In genomic region chr14:67900188-67900587, GRCh38 we compare ENCODE assay signal across 18 cellular contexts.
A peak's percentile ranks its signal among the peaks of the same experiment; 100 is the strongest.
DNase-seq lines count a peak whose midpoint lies in the region; ATAC-seq, FAIRE-seq and TF ChIP-seq lines count a peak whose summit lies in the region.
"Had no signal": no experiment of that assay in that cellular context is flagged by ENCODE, and none has a peak within 500 bp of the region (broad histone marks: within the 10 kb centered on the region; RNA-seq: fewer than 3 reads in every experiment).

No MANE protein-coding gene starts in this region.

- H3K9me3 Mint-ChIP-seq in activated CD4-positive, alpha-beta memory T cell treated with anti-CD3 and anti-CD28 coated beads for 36 hours: peaks cover 9% of the 10 kb centered on the region
- peaks cover 0 to 8% (median 6%) of the 10 kb centered on the region in 3 donors for H3K9me3 Mint-ChIP-seq in T-cell
- H3K9me3 Mint-ChIP-seq: HFFc6 had no signal

- ATAC-seq in HepG2 (no peak), right lobe of liver (no peak), T-cell (replicated peaks in 1 of 4) (no peak)
- ATAC-seq: CD8-positive, alpha-beta T cell had no signal

- no peak overlapping the region for H3K27ac Mint-ChIP-seq in activated CD4-positive, alpha-beta memory T cell treated with anti-CD3 and anti-CD28 coated beads for 36 hours
- H3K27ac Mint-ChIP-seq in T-cell: no peak overlapping the region
- H3K27ac Mint-ChIP-seq: CD14-positive monocyte, HFFc6 had no signal

- H3K4me3 ChIP-seq in HepG2 (replicated peaks in 1 of 3; ENCODE audit: insufficient read depth in 1 of 3, low read depth in 2 of 3, low read length in 3 of 3) (no peak overlapping the region), right lobe of liver (no peak overlapping the region), adipocyte (ENCODE audit: low read length) (no peak overlapping the region), uterus (no peak overlapping the region)

- H4K20me1 ChIP-seq in HepG2 (ENCODE audit: insufficient read depth, low read length): no peaks in the 10 kb centered on the region

- no peak overlapping the region for H3K4me3 Mint-ChIP-seq in activated CD4-positive, alpha-beta memory T cell treated with anti-CD3 and anti-CD28 coated beads for 36 hours
- H3K4me3 Mint-ChIP-seq in T-cell: no peak overlapping the region
- H3K4me3 Mint-ChIP-seq: CD14-positive monocyte; CD8-positive, alpha-beta T cell; HFFc6 had no signal

- TF ChIP-seq CTCF in HepG2 (CRISPR knock-in tag; IDR thresholded peaks at IDR 0.05) (no peak), right lobe of liver (IDR thresholded peaks at IDR 0.05) (no peak), uterus (IDR thresholded peaks at IDR 0.05) (no peak)

- no peak for TF ChIP-seq EP300 in HepG2 (IDR thresholded peaks at IDR 0.05; ENCODE audit: low read depth in 2 of 2, low read length in 2 of 2)
- TF ChIP-seq EP300 in HepG2 (CRISPR knock-in tag; IDR thresholded peaks at IDR 0.05; ENCODE audit: borderline replicate concordance): no peak

- CTCF ChIA-PET in HepG2 (lab: Yijun Ruan, JAX; ENCODE audit: low intra/inter-chr PET ratio, low total read pairs): no interaction called here
- CTCF ChIA-PET in activated CD4-positive, alpha-beta memory T cell treated with anti-CD3 and anti-CD28 coated beads for 36 hours (lab: Charles Lee): no interaction called here
- CTCF ChIA-PET in T-cell (lab: Charles Lee): no interaction called here

- H3K27me3 ChIP-seq in HepG2 (ENCODE audit: control insufficient read depth in 1 of 2, insufficient read depth in 2 of 2, low read length in 2 of 2) (no peaks in the 10 kb centered on the region), right lobe of liver (no peaks in the 10 kb centered on the region), adipocyte (replicated peaks; ENCODE audit: control insufficient read depth, insufficient read depth, low read length) (no peaks in the 10 kb centered on the region), uterus (no peaks in the 10 kb centered on the region)
- H3K27me3 ChIP-seq: BE2C had no signal

- H3K4me1 ChIP-seq in HepG2 (ENCODE audit: insufficient read depth, low read length) (no peaks in the 10 kb centered on the region), right lobe of liver (no peaks in the 10 kb centered on the region), adipocyte (ENCODE audit: control insufficient read depth, insufficient read depth, low read length) (peaks cover 12% of the 10 kb centered on the region), uterus (no peaks in the 10 kb centered on the region)
- H3K4me1 ChIP-seq: BE2C, Caco-2 had no signal

- no peak overlapping the region for H3K4me2 ChIP-seq in HepG2 (ENCODE audit: low read depth, low read length)

- DNase-seq in HepG2 (ENCODE audit: low spot score): no peak
- DNase-seq in right lobe of liver: no peak
- DNase-seq in adipocyte (ENCODE audit: low read depth): peak; percentile 19
- peak; percentile 32 for DNase-seq in left kidney (ENCODE audit: low read depth, low spot score)
- no peak for DNase-seq in uterus
- no peak for DNase-seq in stimulated activated CD4-positive, alpha-beta T cell treated with anti-CD3 and anti-CD28 coated beads, Interleukin-15, amount 100 ng/mL, for 24 hours
- no peak for DNase-seq in activated CD4-positive, alpha-beta memory T cell treated with anti-CD3 and anti-CD28 coated beads for 36 hours
- DNase-seq in T-cell: no peak
- DNase-seq: 8988T; BE2C; Caco-2; CD8-positive, alpha-beta T cell; HCEC 1CT; HFFc6; IMR-90 had no signal

- H2AFZ ChIP-seq in HepG2 (ENCODE audit: low read length): no peak overlapping the region

- no peak overlapping the region for H3K9ac ChIP-seq in HepG2 (ENCODE audit: insufficient read depth, low read depth, low read length)
- peak overlapping the region; percentile 22 for H3K9ac ChIP-seq in adipocyte (ENCODE audit: low read length)

- H3K79me2 ChIP-seq in HepG2 (ENCODE audit: insufficient read depth, low read length): no peaks in the 10 kb centered on the region

- WGBS in HepG2 (ENCODE audit: low lambda C conversion rate): 93% methylated on average over 1 of the region's 1 CpG
- 79% methylated on average over 1 of the region's 1 CpG for WGBS in right lobe of liver (ENCODE audit: insufficient coverage, low coverage, low lambda C conversion rate, missing lambda C conversion rate)

- H3K9me3 ChIP-seq in HepG2 (ENCODE audit: low read length): peaks cover 7% of the 10 kb centered on the region; the same call in 1 of the 2 replicates
- peaks cover 0 to 11% (median 0%) of the 10 kb centered on the region in 4 donors for H3K9me3 ChIP-seq in right lobe of liver
- peaks cover 4% of the 10 kb centered on the region for H3K9me3 ChIP-seq in adipocyte (ENCODE audit: control insufficient read depth, low read length)
- H3K9me3 ChIP-seq in uterus: no peaks in the 10 kb centered on the region
- H3K9me3 ChIP-seq: BE2C had no signal

- no peak for TF ChIP-seq POLR2A in HepG2 (IDR thresholded peaks at IDR 0.05; ENCODE audit: insufficient read depth in 1 of 2, low read depth in 2 of 2, low read length in 2 of 2)
- TF ChIP-seq POLR2A in right lobe of liver (IDR thresholded peaks at IDR 0.05): no peak
- TF ChIP-seq POLR2A in uterus (IDR thresholded peaks at IDR 0.05): no peak

- H3K4me1 Mint-ChIP-seq in activated CD4-positive, alpha-beta memory T cell treated with anti-CD3 and anti-CD28 coated beads for 36 hours (ENCODE audit: low read depth): peaks cover 6% of the 10 kb centered on the region
- H3K4me1 Mint-ChIP-seq in T-cell: peaks cover 6 to 8% (median 6%) of the 10 kb centered on the region in 3 donors
- H3K4me1 Mint-ChIP-seq: CD14-positive monocyte had no signal

- peaks cover 9% of the 10 kb centered on the region for H3K36me3 Mint-ChIP-seq in activated CD4-positive, alpha-beta memory T cell treated with anti-CD3 and anti-CD28 coated beads for 36 hours
- H3K36me3 Mint-ChIP-seq in T-cell: peaks cover 21% of the 10 kb centered on the region

- H3K36me3 ChIP-seq in HepG2 (replicated peaks in 1 of 2; ENCODE audit: control insufficient read depth in 1 of 2, insufficient read depth in 2 of 2, low read length in 2 of 2) (no peaks in the 10 kb centered on the region), right lobe of liver (no peaks in the 10 kb centered on the region), adipocyte (ENCODE audit: control insufficient read depth, insufficient read depth, low read length, severe bottlenecking) (no peaks in the 10 kb centered on the region), uterus (no peaks in the 10 kb centered on the region)
- H3K36me3 ChIP-seq: BE2C had no signal

- BruUV-seq in HepG2 (replicated peaks; lab: Mats Ljungman, UMichigan): no TSS peak

- no peaks in the 10 kb centered on the region for H3K27me3 Mint-ChIP-seq in activated CD4-positive, alpha-beta memory T cell treated with anti-CD3 and anti-CD28 coated beads for 36 hours
- no peaks in the 10 kb centered on the region for H3K27me3 Mint-ChIP-seq in T-cell

- in situ Hi-C loops in HepG2 (cut with HindIII; ENCODE audit: extremely low pct_ligation_motif_present, low pct_unique_long_range_greater_than_20kb): no loop called here

- FAIRE-seq in HepG2 (lab: Jason Lieb, UNC): peak; percentile 40
- FAIRE-seq: GM18507 had no signal

- H3K27ac ChIP-seq in HepG2 (ENCODE audit: extremely low read length, insufficient read depth, low read length): no peak overlapping the region
- no peak overlapping the region for H3K27ac ChIP-seq in right lobe of liver
- H3K27ac ChIP-seq in uterus: peak overlapping the region; percentile 49 to 50
- H3K27ac ChIP-seq: HL-60 had no signal

- no peak for TF ChIP-seq RAD21 in HepG2 (CRISPR knock-in tag; IDR thresholded peaks at IDR 0.05)

- POLR2A ChIA-PET in HepG2 (lab: Yijun Ruan, JAX) (no interaction called here), T-cell (lab: Charles Lee) (interaction anchor here in 1 of 2 donors (0.6 kb wide), 1 partner anchor 101 kb away, joined by 4 read pairs; no protein-coding TSS in a partner anchor)
- POLR2A ChIA-PET in activated CD4-positive, alpha-beta memory T cell treated with anti-CD3 and anti-CD28 coated beads for 36 hours (lab: Charles Lee): no interaction called here

- intact Hi-C loops in HepG2 (cut with micrococcal nuclease; ENCODE audit: unreplicated experiment): no loop called here
- intact Hi-C loops in right lobe of liver (cut with DNase I): no loop called here
- intact Hi-C loops in uterus (cut with DNase I; ENCODE audit: low total_unique reads): no loop called here
- intact Hi-C loops in activated CD4-positive, alpha-beta memory T cell treated with anti-CD3 and anti-CD28 coated beads for 36 hours (cut with micrococcal nuclease): no loop called here

TF ChIP-seq in HepG2, 621 proteins besides CTCF, POLR2A, EP300 and RAD21:
- TF ChIP-seq GPN1 (CRISPR knock-in tag; IDR thresholded peaks at IDR 0.05; ENCODE audit: borderline replicate concordance): no peak
- no peak for TF ChIP-seq CENPBD1 (CRISPR knock-in tag; IDR thresholded peaks at IDR 0.05; ENCODE audit: borderline replicate concordance, low read depth)
- TF ChIP-seq DDIT3 (CRISPR knock-in tag; IDR thresholded peaks at IDR 0.05): no peak
- TF ChIP-seq MTF1 (CRISPR knock-in tag; IDR thresholded peaks at IDR 0.05): no peak
- TF ChIP-seq MLLT10 (CRISPR knock-in tag; IDR thresholded peaks at IDR 0.05): no peak
TF ChIP-seq in HepG2: peak in this region for 0.

Comparison
In these comparisons a context has a peak if more than half of its experiments do, and no peak if none do; other contexts are left out.
1. DNase-seq: peak in adipocyte (single experiment) and left kidney (single experiment); none in HepG2 (single experiment), right lobe of liver (0 of 3), uterus (0 of 2), stimulated activated CD4-positive, alpha-beta T cell treated with anti-CD3 and anti-CD28 coated beads, Interleukin-15, amount 100 ng/mL, for 24 hours (single experiment), activated CD4-positive, alpha-beta memory T cell treated with anti-CD3 and anti-CD28 coated beads for 36 hours (single experiment) and T-cell (0 of 34).
2. H3K27ac ChIP-seq: peak in uterus (2 of 2); none in HepG2 (single experiment) and right lobe of liver (0 of 3).